In the genomic region with DNA sequence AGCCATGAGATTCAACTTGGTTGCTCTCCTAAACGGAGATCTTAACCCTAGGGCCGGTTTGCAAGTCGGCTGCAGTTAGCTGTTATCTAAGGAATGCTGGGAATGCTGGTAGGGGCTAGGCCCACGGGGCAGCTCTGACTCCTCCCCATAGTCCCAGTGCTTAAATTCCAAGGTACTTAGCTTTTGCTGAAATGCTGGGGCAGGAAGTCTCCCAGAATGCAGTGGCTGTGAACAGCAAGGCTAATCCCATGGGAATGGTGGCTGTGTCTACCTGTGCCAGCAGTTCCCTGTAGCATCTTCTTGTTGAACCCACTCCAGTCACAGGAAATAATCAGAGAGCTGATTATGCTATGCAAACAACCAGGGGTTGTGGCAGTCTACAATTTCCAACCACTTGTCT, we compare ENCODE assay signal across 9 cellular contexts.
A peak's percentile ranks its signal among the peaks of the same experiment; 100 is the strongest.
DNase-seq lines count a peak whose midpoint lies in the region; ATAC-seq and TF ChIP-seq lines count a peak whose summit lies in the region.
"Had no signal": no experiment of that assay in that cellular context is flagged by ENCODE, and none has a peak within 500 bp of the region (broad histone marks: within the 10 kb centered on the region; RNA-seq: fewer than 3 reads in every experiment).

No MANE protein-coding gene starts in this region.

- CTCF ChIA-PET in HCT116 (lab: Charles Lee) = interaction anchor here (0.9 to 4.5 kb wide), 14 partner anchors 8 to 311 kb away, joined by 3 to 180 read pairs (median 4); no protein-coding TSS in a partner anchor
- CTCF ChIA-PET in RWPE1 (lab: Yijun Ruan, JAX) = interaction anchor here (0.6 kb wide), 2 partner anchors 95 to 105 kb away, joined by 3 to 5 read pairs; no protein-coding TSS in a partner anchor

- RAD21 ChIA-PET in HCT116 (lab: Charles Lee; ENCODE audit: low non-redundant PET in 1 of 2, low total read pairs in 2 of 2, uncharacterized antibody in 2 of 2, unreplicated experiment in 2 of 2) = interaction anchor here (0.6 to 2.6 kb wide), 3 partner anchors 54 to 188 kb away, joined by 3 to 19 read pairs (median 5); no protein-coding TSS in a partner anchor

- H3K4me3 ChIP-seq in HCT116 (replicated peaks in 1 of 2; ENCODE audit: low read depth in 1 of 2, low read length in 2 of 2) (peak overlapping the region in 1 of 2 experiments; percentile 20; a peak in 1 of 4 replicates), retinal pigment epithelial cell (ENCODE audit: low read length) (no peak overlapping the region), testis (no peak overlapping the region)

- POLR2A ChIA-PET in HCT116 (lab: Charles Lee) (interaction anchor here (1.7 to 2.6 kb wide), 3 partner anchors 8 to 181 kb away, joined by 3 to 12 read pairs (median 6); no protein-coding TSS in a partner anchor), RWPE1 (lab: Yijun Ruan, JAX; ENCODE audit: low non-redundant PET) (no interaction called here)

- no peaks in the 10 kb centered on the region for H3K79me2 ChIP-seq in HCT116 (ENCODE audit: insufficient read depth, low read length)

- no peak for DNase-seq in HCT116 (ENCODE audit: low read depth, low spot score)
- peak; percentile 78 for DNase-seq in RWPE1 (ENCODE audit: low spot score)
- no peak for DNase-seq in Right ventricle myocardium superior
- DNase-seq in retinal pigment epithelial cell (ENCODE audit: low read depth) = peak; percentile 93
- DNase-seq in anterior cingulate cortex (lab: John Stamatoyannopoulos, UW) = no peak
- no peak for DNase-seq in testis
- no peak for DNase-seq in C1 segment of cervical spinal cord (lab: John Stamatoyannopoulos, UW)
- DNase-seq in mucosa of gallbladder (ENCODE audit: low spot score) = no peak
- DNase-seq: activated CD4-positive, alpha-beta T cell treated with anti-CD3 and anti-CD28 coated beads for 4 hours had no signal

- no peak for TF ChIP-seq CTCF in HCT116 (IDR thresholded peaks at IDR 0.05 in 2 of 3, conservative IDR thresholded peaks at IDR 0.05 in 1 of 3; ENCODE audit: borderline replicate concordance in 1 of 3, insufficient read depth in 1 of 3, low read depth in 2 of 3, low read length in 2 of 3)
- no peak for TF ChIP-seq CTCF in RWPE1 (conservative IDR thresholded peaks at IDR 0.05; ENCODE audit: low read depth)
- no peak for TF ChIP-seq CTCF in retinal pigment epithelial cell (conservative IDR thresholded peaks at IDR 0.05; ENCODE audit: low read depth, low read length)
- no peak for TF ChIP-seq CTCF in testis (IDR thresholded peaks at IDR 0.05)

- H2AFZ ChIP-seq in HCT116 (ENCODE audit: low read depth, low read length, poor library complexity, severe bottlenecking) = no peak overlapping the region

- no peaks in the 10 kb centered on the region for H4K20me1 ChIP-seq in HCT116 (ENCODE audit: insufficient read depth)

- H3K9me3 ChIP-seq in HCT116 (ENCODE audit: control insufficient read depth in 1 of 2, insufficient read depth in 1 of 2, low read depth in 1 of 2, low read length in 2 of 2) (no peaks in the 10 kb centered on the region), testis (no peaks in the 10 kb centered on the region)

- H3K4me1 ChIP-seq in HCT116 (ENCODE audit: control insufficient read depth in 1 of 2, insufficient read depth in 2 of 2, low read length in 2 of 2) (peaks cover 41 to 75% of the 10 kb centered on the region in 2 experiments), testis (peaks cover 15% of the 10 kb centered on the region)

- H3K9me2 ChIP-seq in HCT116 (ENCODE audit: insufficient read depth) = no peaks in the 10 kb centered on the region

- H3K36me3 ChIP-seq in HCT116 (ENCODE audit: control insufficient read depth in 1 of 2, insufficient read depth in 2 of 2, low read length in 2 of 2) = no peaks in the 10 kb centered on the region
- no peaks in the 10 kb centered on the region for H3K36me3 ChIP-seq in testis (ENCODE audit: low read depth, missing control alignments)

- H3K27ac ChIP-seq in HCT116 (ENCODE audit: low read depth, low read length) = peak overlapping the region; percentile 61; the same call in 1 of the 2 replicates
- peak overlapping the region; percentile 69 for H3K27ac ChIP-seq in RWPE1
- H3K27ac ChIP-seq in testis = no peak overlapping the region

- intact Hi-C loops in HCT116 (cut with micrococcal nuclease) (loop anchor here (10.0 kb wide), 1 partner anchor 230 kb away; no protein-coding TSS in a partner anchor), Right ventricle myocardium superior (cut with DNase I) (loop anchor here (5.0 kb wide), 3 partner anchors 52 to 177 kb away; a partner anchor contains a TSS), testis (cut with DNase I; ENCODE audit: low total_unique reads) (no loop called here)

- H3K27me3 ChIP-seq in HCT116 (ENCODE audit: insufficient read depth, low read length) = no peaks in the 10 kb centered on the region
- no peaks in the 10 kb centered on the region for H3K27me3 ChIP-seq in testis

- H3K9ac ChIP-seq in HCT116 (ENCODE audit: low read length) = peak overlapping the region; percentile 26

- H3K4me2 ChIP-seq in HCT116 (ENCODE audit: low read length) = peak overlapping the region; percentile 63

- TF ChIP-seq POLR2A in HCT116 (IDR thresholded peaks at IDR 0.05; ENCODE audit: borderline replicate concordance, extremely low read depth, insufficient read depth, insufficient read length) (no peak), testis (IDR thresholded peaks at IDR 0.05) (no peak)

- ATAC-seq in HCT116 (peak; percentile 56), Right ventricle myocardium superior (ENCODE audit: poor library complexity) (peak; percentile 78)

- BruUV-seq in HCT116 (replicated peaks; lab: Mats Ljungman, UMichigan) = no TSS peak

- no peak for TF ChIP-seq RAD21 in HCT116 (IDR thresholded peaks at IDR 0.05; ENCODE audit: low read depth)

- WGBS in testis, 2 donors = 31 to 61% methylated on average over 4 of the region's 4 CpGs

TF ChIP-seq in HCT116, 20 proteins besides CTCF, POLR2A, EP300 and RAD21:
- TF ChIP-seq ELF1 (IDR thresholded peaks at IDR 0.05; ENCODE audit: borderline replicate concordance, low read depth) (no peak), YY1 (IDR thresholded peaks at IDR 0.05; ENCODE audit: extremely low read depth, insufficient replicate concordance, low read depth, low read length) (no peak), JUND (IDR thresholded peaks at IDR 0.05) (no peak), FOSL1 (IDR thresholded peaks at IDR 0.05; ENCODE audit: low read depth) (no peak), ZNF274 (IDR thresholded peaks at IDR 0.05; ENCODE audit: low read depth, low read length) (no peak), POLR2AphosphoS5 (IDR thresholded peaks at IDR 0.05; ENCODE audit: low read depth, low read length) (no peak), SRF (IDR thresholded peaks at IDR 0.05; ENCODE audit: low read depth) (no peak)
TF ChIP-seq in HCT116: peak in this region for 0.

Comparison
In these comparisons a context has a peak if more than half of its experiments do, and no peak if none do; other contexts are left out.
1. DNase-seq: peak in RWPE1 (single experiment) and retinal pigment epithelial cell (single experiment); none in HCT116 (single experiment), Right ventricle myocardium superior (single experiment), anterior cingulate cortex (0 of 58), testis (single experiment), C1 segment of cervical spinal cord (0 of 14) and mucosa of gallbladder (single experiment).
2. H3K27ac ChIP-seq: peak in HCT116 (single experiment) and RWPE1 (single experiment); none in testis (0 of 2).